8 cellular contexts compared by ENCODE assay signal in genomic region chr1:39954870-39955546, GRCh38. TPM values are rescaled to one million over a fixed set of nuclear protein-coding genes. Genes with fewer than 3 reads are reported as not detected.
A peak's percentile ranks its signal among the peaks of the same experiment; 100 is the strongest.
DNase-seq lines count a peak whose midpoint lies in the region; ATAC-seq, FAIRE-seq and TF ChIP-seq lines count a peak whose summit lies in the region.

MFSD2A (plus strand) TSS chr1:39955145; CDS start chr1:39955293, 148 bp downstream.

- POLR2A ChIA-PET in WTC11 (lab: Charles Lee), result interaction anchor here (0.6 to 2.6 kb wide), 3 partner anchors 36 to 85 kb away, joined by 3 to 11 read pairs (median 7); partner anchors contain the start of gene CAP1

- H3K36me3 Mint-ChIP-seq in WTC11 (peaks cover 12% of the 10 kb centered on the region), immature natural killer cell (no peaks in the 10 kb centered on the region)

- ATAC-seq in HG02981 (IDR thresholded peaks at IDR 0.05; ENCODE audit: unreplicated experiment), result peak; percentile 79
- ATAC-seq in WTC11, result peak; percentile 93
- no peak for ATAC-seq in HG02938 (IDR thresholded peaks at IDR 0.05; ENCODE audit: unreplicated experiment)

- H3K4me3 ChIP-seq in bronchial epithelial cell (ENCODE audit: low read depth, low read length), result peak within 1 kb of the TSS; percentile 76

- H3K4me3 Mint-ChIP-seq in WTC11 (peak within 1 kb of the TSS; percentile 85), immature natural killer cell (peak within 1 kb of the TSS; percentile 83 to 97 (median 93))

- H3K4me1 Mint-ChIP-seq in WTC11 (peaks cover 26% of the 10 kb centered on the region), immature natural killer cell (peaks cover 16 to 19% of the 10 kb centered on the region in 2 donors)

- FAIRE-seq in bronchial epithelial cell (lab: Jason Lieb, UNC), result no peak

- TF ChIP-seq CTCF in GM13977 (IDR thresholded peaks at IDR 0.05; ENCODE audit: extremely low read depth, insufficient read depth, missing control alignments) (no peak), WTC11 (IDR thresholded peaks at IDR 0.05) (no peak), bronchial epithelial cell (IDR thresholded peaks at IDR 0.05; ENCODE audit: insufficient read depth, low read length, severe bottlenecking) (no peak)

- peak; percentile 93 for DNase-seq in GM13977 (ENCODE audit: low spot score)
- DNase-seq in NCI-H2107 treated with DMSO at 0.1 percent for 48 hours (lab: John Stamatoyannopoulos, UW; ENCODE audit: unreplicated experiment), result peak; percentile 100
- peak; percentile 95 for DNase-seq in WTC11 (ENCODE audit: low spot score)
- DNase-seq in bronchial epithelial cell (ENCODE audit: low read depth), result peak; percentile 81
- peak; percentile 80 to 84 (median 80) for DNase-seq in immature natural killer cell
- DNase-seq in smooth muscle cell of the brain vasculature (ENCODE audit: low read depth, low spot score), result peak; percentile 20

- H3K27me3 Mint-ChIP-seq in WTC11 (ENCODE audit: low read depth) (peaks cover 35% of the 10 kb centered on the region), immature natural killer cell (ENCODE audit: low read depth in 3 of 3) (peaks cover 0 to 5% (median 3%) of the 10 kb centered on the region in 3 donors)

- CTCF ChIA-PET in WTC11 (lab: Charles Lee), result interaction anchor here (0.6 to 8.5 kb wide), 8 partner anchors 11 to 253 kb away, joined by 4 to 110 read pairs (median 5); partner anchors contain the start of gene MYCL

- H3K9me3 Mint-ChIP-seq in WTC11, result peaks cover 7% of the 10 kb centered on the region
- no peaks in the 10 kb centered on the region for H3K9me3 Mint-ChIP-seq in immature natural killer cell

- H3K27me3 ChIP-seq in bronchial epithelial cell (ENCODE audit: control insufficient read depth, insufficient read depth, low read length), result no peaks in the 10 kb centered on the region

- H3K36me3 ChIP-seq in bronchial epithelial cell (ENCODE audit: control insufficient read depth, insufficient read depth, low read length), result peaks cover 13% of the 10 kb centered on the region

- no peak within 1 kb of the TSS for H3K27ac Mint-ChIP-seq in WTC11
- peak within 1 kb of the TSS in 5 of 6 donors; percentile 21 to 78 (median 63) for H3K27ac Mint-ChIP-seq in immature natural killer cell

- in situ Hi-C loops in GM13977 (cut with MboI; ENCODE audit: low pct_unique_long_range_greater_than_20kb, low sequenced_read_pairs, unreplicated experiment), result no loop called here

TF ChIP-seq in WTC11, 78 proteins besides CTCF, POLR2A, EP300 and RAD21 (continues in another document):
- TF ChIP-seq ESRRA (CRISPR knock-in tag; IDR thresholded peaks at IDR 0.05; ENCODE audit: borderline replicate concordance) (no peak), ZBTB21 (CRISPR knock-in tag; IDR thresholded peaks at IDR 0.05; ENCODE audit: borderline replicate concordance) (no peak), ATF6 (CRISPR knock-in tag; IDR thresholded peaks at IDR 0.05) (no peak), ZNF219 (CRISPR knock-in tag; IDR thresholded peaks at IDR 0.05; ENCODE audit: borderline replicate concordance) (no peak), KAT7 (CRISPR knock-in tag; IDR thresholded peaks at IDR 0.05; ENCODE audit: borderline replicate concordance) (no peak), E2F1 (CRISPR knock-in tag; IDR thresholded peaks at IDR 0.05) (no peak), TEAD1 (CRISPR knock-in tag; IDR thresholded peaks at IDR 0.05) (peak; percentile 78; the same call in 1 of the 2 replicates), FOXP4 (CRISPR knock-in tag; IDR thresholded peaks at IDR 0.05) (no peak), FOXK1 (CRISPR knock-in tag; IDR thresholded peaks at IDR 0.05) (peak; percentile 60; the same call in 1 of the 2 replicates)
- TF ChIP-seq, protein P1, sequence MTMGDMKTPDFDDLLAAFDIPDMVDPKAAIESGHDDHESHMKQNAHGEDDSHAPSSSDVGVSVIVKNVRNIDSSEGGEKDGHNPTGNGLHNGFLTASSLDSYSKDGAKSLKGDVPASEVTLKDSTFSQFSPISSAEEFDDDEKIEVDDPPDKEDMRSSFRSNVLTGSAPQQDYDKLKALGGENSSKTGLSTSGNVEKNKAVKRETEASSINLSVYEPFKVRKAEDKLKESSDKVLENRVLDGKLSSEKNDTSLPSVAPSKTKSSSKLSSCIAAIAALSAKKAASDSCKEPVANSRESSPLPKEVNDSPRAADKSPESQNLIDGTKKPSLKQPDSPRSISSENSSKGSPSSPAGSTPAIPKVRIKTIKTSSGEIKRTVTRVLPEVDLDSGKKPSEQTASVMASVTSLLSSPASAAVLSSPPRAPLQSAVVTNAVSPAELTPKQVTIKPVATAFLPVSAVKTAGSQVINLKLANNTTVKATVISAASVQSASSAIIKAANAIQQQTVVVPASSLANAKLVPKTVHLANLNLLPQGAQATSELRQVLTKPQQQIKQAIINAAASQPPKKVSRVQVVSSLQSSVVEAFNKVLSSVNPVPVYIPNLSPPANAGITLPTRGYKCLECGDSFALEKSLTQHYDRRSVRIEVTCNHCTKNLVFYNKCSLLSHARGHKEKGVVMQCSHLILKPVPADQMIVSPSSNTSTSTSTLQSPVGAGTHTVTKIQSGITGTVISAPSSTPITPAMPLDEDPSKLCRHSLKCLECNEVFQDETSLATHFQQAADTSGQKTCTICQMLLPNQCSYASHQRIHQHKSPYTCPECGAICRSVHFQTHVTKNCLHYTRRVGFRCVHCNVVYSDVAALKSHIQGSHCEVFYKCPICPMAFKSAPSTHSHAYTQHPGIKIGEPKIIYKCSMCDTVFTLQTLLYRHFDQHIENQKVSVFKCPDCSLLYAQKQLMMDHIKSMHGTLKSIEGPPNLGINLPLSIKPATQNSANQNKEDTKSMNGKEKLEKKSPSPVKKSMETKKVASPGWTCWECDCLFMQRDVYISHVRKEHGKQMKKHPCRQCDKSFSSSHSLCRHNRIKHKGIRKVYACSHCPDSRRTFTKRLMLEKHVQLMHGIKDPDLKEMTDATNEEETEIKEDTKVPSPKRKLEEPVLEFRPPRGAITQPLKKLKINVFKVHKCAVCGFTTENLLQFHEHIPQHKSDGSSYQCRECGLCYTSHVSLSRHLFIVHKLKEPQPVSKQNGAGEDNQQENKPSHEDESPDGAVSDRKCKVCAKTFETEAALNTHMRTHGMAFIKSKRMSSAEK (CRISPR knock-in tag; IDR thresholded peaks at IDR 0.05; ENCODE audit: borderline replicate concordance), result no peak
- TF ChIP-seq, protein P2, sequence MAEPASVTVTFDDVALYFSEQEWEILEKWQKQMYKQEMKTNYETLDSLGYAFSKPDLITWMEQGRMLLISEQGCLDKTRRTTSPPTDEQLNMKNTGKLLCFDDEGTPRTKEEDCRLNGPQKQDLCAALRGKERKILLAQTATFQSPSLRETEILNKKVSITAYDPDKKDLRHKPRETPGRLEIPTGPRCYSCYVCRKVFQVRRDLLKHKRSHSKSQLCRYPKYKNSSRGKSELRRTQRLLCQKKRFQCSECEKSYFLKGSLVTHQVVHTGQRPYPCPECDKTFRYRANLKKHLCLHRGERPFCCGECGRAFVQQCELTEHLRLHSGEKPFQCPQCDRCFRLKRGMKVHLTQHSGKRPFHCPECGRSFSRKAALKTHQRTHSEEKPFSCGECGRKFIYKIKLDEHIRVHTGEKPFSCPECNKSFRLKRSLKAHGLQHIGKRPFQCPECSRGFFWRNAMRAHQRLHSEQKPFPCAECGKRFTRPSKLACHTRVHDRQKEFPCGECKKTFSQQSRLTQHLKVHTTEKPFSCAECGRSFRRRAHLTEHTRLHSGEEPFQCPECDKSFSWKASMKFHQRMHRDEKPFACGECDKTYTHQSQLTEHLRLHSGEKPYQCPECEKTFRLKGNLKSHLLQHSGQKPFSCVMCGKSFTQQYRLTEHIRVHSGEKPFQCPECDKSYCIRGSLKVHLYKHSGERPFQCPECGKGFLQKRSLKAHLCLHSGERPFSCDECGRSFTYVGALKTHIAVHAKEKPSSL (CRISPR knock-in tag; conservative IDR thresholded peaks at IDR 0.05), result no peak

RNA-seq across cellular contexts. Expression of gene MFSD2A, which starts in this region (rescaled TPM):
- total RNA-seq in WTC11 (2021), result 11.5 to 14.0 TPM (median 12.9 TPM) in 3 replicates
- total RNA-seq in bronchial epithelial cell, result 8.8 and 11.1 TPM in 2 replicates
- 1 to 10 TPM in 1 of 3 donors, under 1 TPM in 2; 0.29 to 4.2 (median 0.38) TPM for polyA plus RNA-seq in immature natural killer cell

Comparison
In these comparisons a context has a peak if more than half of its experiments do, and no peak if none do; other contexts are left out.
1. DNase-seq: peak in every context shown above with its lines; median percentile 100 in NCI-H2107 treated with DMSO at 0.1 percent for 48 hours; 95 in WTC11; 93 in GM13977; 81 in bronchial epithelial cell; 80 in immature natural killer cell; 20 in smooth muscle cell of the brain vasculature.